Comparison of ENCODE assay signal across 3 cellular contexts in the genomic region with DNA sequence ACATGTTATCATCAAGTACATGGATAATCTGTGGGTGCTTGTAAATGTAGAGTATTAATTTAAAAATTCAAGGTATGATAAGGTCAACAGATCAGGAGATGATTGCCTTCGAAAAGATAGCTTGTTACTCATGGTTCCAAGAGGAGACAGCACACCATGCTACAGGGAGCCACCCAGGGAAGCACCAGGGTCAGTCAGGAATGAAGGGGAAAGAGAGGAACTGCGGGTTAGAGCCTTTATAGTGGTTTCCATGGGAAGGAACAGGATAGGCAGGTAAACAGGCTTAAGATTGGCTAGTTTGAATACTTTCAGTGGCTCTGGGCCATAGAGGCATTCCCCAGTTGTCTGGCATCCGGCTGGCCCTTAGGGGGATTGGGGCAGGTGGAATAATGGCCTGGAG.
"Had no signal": no experiment of that assay in that cellular context is flagged by ENCODE, and none has a peak within 500 bp of the region (broad histone marks: within the 10 kb centered on the region; RNA-seq: fewer than 3 reads in every experiment).

No MANE protein-coding gene starts in this region.

- H3K4me3 ChIP-seq: GM12878 had no signal

- DNase-seq: GDM1, GF-D8 had no signal

- ATAC-seq: GM12878 had no signal
